In genomic region chr20:34824026-34824860, GRCh38 we compare ENCODE assay signal across 8 cellular contexts. TPM values are rescaled to one million over a fixed set of nuclear protein-coding genes. Genes with fewer than 3 reads are reported as not detected.
DNase-seq lines count a peak whose midpoint lies in the region; ATAC-seq and TF ChIP-seq lines count a peak whose summit lies in the region.

No MANE protein-coding gene starts in this region.

- no peaks in the 10 kb centered on the region for H3K9me3 Mint-ChIP-seq in stimulated activated effector memory CD8-positive, alpha-beta T cell treated with anti-CD3 and anti-CD28 coated beads, Interleukin-12 subunit alpha, Interleukin-12 subunit beta, amount 100 ng/mL, for 72 hours

- POLR2A ChIA-PET in A673 (lab: Charles Lee; ENCODE audit: low non-redundant PET): no interaction called here

- ATAC-seq in GM18907 (IDR thresholded peaks at IDR 0.05; ENCODE audit: unreplicated experiment): peak; percentile 60
- peak; percentile 83 for ATAC-seq in stimulated activated effector memory CD8-positive, alpha-beta T cell treated with anti-CD3 and anti-CD28 coated beads, Interleukin-12 subunit alpha, Interleukin-12 subunit beta, amount 100 ng/mL, for 72 hours

- CTCF ChIA-PET in A673 (lab: Charles Lee): interaction anchor here (0.5 to 0.6 kb wide), 2 partner anchors 344 to 615 kb away, joined by 3 to 5 read pairs; no protein-coding TSS in a partner anchor

- H3K4me3 ChIP-seq in A673 (ENCODE audit: low read depth, low read length, poor library complexity, severe bottlenecking) (peak overlapping the region; percentile 70), esophagus (ENCODE audit: low read depth in 1 of 2, low read length in 2 of 2) (peak overlapping the region; percentile 67 to 98), muscle layer of colon (ENCODE audit: low read depth in 1 of 2, low read length in 2 of 2) (peak overlapping the region; percentile 94 to 96)

- intact Hi-C loops in A673 (cut with micrococcal nuclease; ENCODE audit: unreplicated experiment): no loop called here

- 6 to 7% methylated on average over 4 of the region's 4 CpGs for WGBS in esophagus, 2 donors

- H3K27ac ChIP-seq in A673 (ENCODE audit: low read depth, low read length, poor library complexity, severe bottlenecking): peak overlapping the region; percentile 88
- peak overlapping the region; percentile 95 to 96 for H3K27ac ChIP-seq in esophagus (ENCODE audit: low read depth in 2 of 2, low read length in 1 of 2)
- peak overlapping the region; percentile 88 for H3K27ac ChIP-seq in muscle layer of colon (ENCODE audit: low read depth, low read length)

- H3K27me3 ChIP-seq in A673 (replicated peaks; ENCODE audit: insufficient read depth, low read depth, low read length, poor library complexity) (no peaks in the 10 kb centered on the region), esophagus (ENCODE audit: control insufficient read depth in 1 of 2, insufficient read depth in 2 of 2, low read length in 2 of 2) (no peaks in the 10 kb centered on the region), muscle layer of colon (ENCODE audit: control insufficient read depth in 1 of 2, insufficient read depth in 2 of 2, low read length in 2 of 2) (no peaks in the 10 kb centered on the region)

- H3K27ac Mint-ChIP-seq in stimulated activated effector memory CD8-positive, alpha-beta T cell treated with anti-CD3 and anti-CD28 coated beads, Interleukin-12 subunit alpha, Interleukin-12 subunit beta, amount 100 ng/mL, for 72 hours: peak overlapping the region; percentile 94

- H3K4me1 ChIP-seq in A673 (ENCODE audit: insufficient read depth, low read length, poor library complexity, severe bottlenecking) (peaks cover 5% of the 10 kb centered on the region), esophagus (ENCODE audit: control insufficient read depth in 2 of 2, insufficient read depth in 2 of 2, low read length in 1 of 2) (no peaks in the 10 kb centered on the region), muscle layer of colon (ENCODE audit: insufficient read depth, low read length) (peaks cover 26% of the 10 kb centered on the region)

- peaks cover 42% of the 10 kb centered on the region for H3K4me1 Mint-ChIP-seq in stimulated activated effector memory CD8-positive, alpha-beta T cell treated with anti-CD3 and anti-CD28 coated beads, Interleukin-12 subunit alpha, Interleukin-12 subunit beta, amount 100 ng/mL, for 72 hours

- H3K9me3 ChIP-seq in A673 (ENCODE audit: low read depth, low read length, poor library complexity, severe bottlenecking) (no peaks in the 10 kb centered on the region), esophagus (ENCODE audit: control insufficient read depth in 2 of 2, insufficient read depth in 1 of 2, low read depth in 1 of 2, low read length in 1 of 2) (no peaks in the 10 kb centered on the region), muscle layer of colon (ENCODE audit: low read length) (no peaks in the 10 kb centered on the region)

- peaks cover 20% of the 10 kb centered on the region for H3K36me3 Mint-ChIP-seq in stimulated activated effector memory CD8-positive, alpha-beta T cell treated with anti-CD3 and anti-CD28 coated beads, Interleukin-12 subunit alpha, Interleukin-12 subunit beta, amount 100 ng/mL, for 72 hours

- peak overlapping the region; percentile 90 for H3K4me3 Mint-ChIP-seq in stimulated activated effector memory CD8-positive, alpha-beta T cell treated with anti-CD3 and anti-CD28 coated beads, Interleukin-12 subunit alpha, Interleukin-12 subunit beta, amount 100 ng/mL, for 72 hours

- BruUV-seq in A673 (replicated peaks; lab: Mats Ljungman, UMichigan): TSS peak; percentile 37

- peak; percentile 57 for DNase-seq in A673 (ENCODE audit: low spot score)
- peak; percentile 45 for DNase-seq in HS-27A (ENCODE audit: low read depth)
- peak; percentile 65 for DNase-seq in NOMO-1 treated with dmso at 0.1 percent for 144 hours (lab: John Stamatoyannopoulos, UW; ENCODE audit: unreplicated experiment)
- peak; percentile 77 for DNase-seq in activated CD8-positive, alpha-beta memory T cell treated with anti-CD3 and anti-CD28 coated beads, Interleukin-2, amount 50 U/mL, for 4 hours
- DNase-seq in stimulated activated effector memory CD8-positive, alpha-beta T cell treated with anti-CD3 and anti-CD28 coated beads, Interleukin-12 subunit alpha, Interleukin-12 subunit beta, amount 100 ng/mL, for 72 hours (ENCODE audit: low spot score in 2 of 2): peak; percentile 45 to 83

- H3K36me3 ChIP-seq in A673 (ENCODE audit: insufficient read depth, low read length, poor library complexity, severe bottlenecking) (no peaks in the 10 kb centered on the region), esophagus (ENCODE audit: control insufficient read depth in 2 of 2, insufficient read depth in 2 of 2, low read length in 1 of 2) (no peaks in the 10 kb centered on the region), muscle layer of colon (ENCODE audit: insufficient read depth, low read length) (peaks cover 4% of the 10 kb centered on the region)

- no peak for TF ChIP-seq CTCF in A673 (conservative IDR thresholded peaks at IDR 0.05; ENCODE audit: low read depth, low read length)

- peak overlapping the region; percentile 84 for H3K9ac ChIP-seq in muscle layer of colon (ENCODE audit: low read length)

RNA-seq across cellular contexts. Expression of gene NCOA6, which starts 1.2 kb away (rescaled TPM):
- 39.9 and 41.2 TPM in 2 replicates for total RNA-seq in A673 (2021)
- 10 to 100 TPM; 12.7 to 22.5 TPM for polyA plus RNA-seq in esophagus

RNA-seq across cellular contexts. Expression of gene GGT7, which starts 48.4 kb away (rescaled TPM):
- total RNA-seq in A673 (2021): 14.1 and 15.3 TPM in 2 replicates
- polyA plus RNA-seq in esophagus: 1 to 10 TPM; 3.7 to 5.7 TPM

RNA-seq across cellular contexts. Expression of gene ACSS2, which starts 52.2 kb away (rescaled TPM):
- 28.7 and 33.5 TPM in 2 replicates for total RNA-seq in A673 (2021)
- 10 to 100 TPM; 31.4 to 44.2 TPM for polyA plus RNA-seq in esophagus

Comparison
In these comparisons a context has a peak if more than half of its experiments do, and no peak if none do; other contexts are left out.
1. Peak in every context shown above with its lines: DNase-seq, ATAC-seq, H3K4me3 ChIP-seq and H3K27ac ChIP-seq.